ENCODE assay signal across 8 cellular contexts in the genomic region with DNA sequence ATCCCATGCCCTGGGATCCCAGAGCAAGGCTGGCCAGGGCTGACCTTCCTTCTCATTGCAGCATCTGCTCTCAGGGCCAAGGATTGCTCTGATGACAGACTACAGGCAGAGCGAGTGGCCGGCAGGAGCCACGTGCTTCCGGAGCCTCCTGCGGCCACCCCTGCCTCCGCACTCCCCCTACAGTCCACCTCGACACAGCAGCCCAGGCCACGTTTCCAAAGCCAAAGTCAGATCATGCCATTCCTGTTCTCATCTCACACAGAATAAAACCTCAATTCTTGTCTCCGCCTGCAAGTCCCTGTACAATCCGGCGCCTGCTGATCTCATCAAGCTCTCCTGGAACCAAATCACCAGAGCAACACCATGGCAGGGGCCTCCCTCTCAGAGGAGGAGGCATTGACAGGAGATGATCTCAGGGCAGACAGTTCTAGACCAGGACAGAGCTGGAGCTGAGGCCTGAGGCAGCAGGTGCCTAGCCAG. TPM values are rescaled to one million over a fixed set of nuclear protein-coding genes. Genes with fewer than 3 reads are reported as not detected.
DNase-seq lines count a peak whose midpoint lies in the region; ATAC-seq and TF ChIP-seq lines count a peak whose summit lies in the region.

No MANE protein-coding gene starts in this region.

- no peak overlapping the region for H3K9ac ChIP-seq in rectal smooth muscle tissue (ENCODE audit: low read length)

- no peaks in the 10 kb centered on the region for H3K9me3 Mint-ChIP-seq in IgD-negative memory B cell

- H3K4me3 ChIP-seq in right atrium auricular region (no peak overlapping the region), rectal smooth muscle tissue (ENCODE audit: low read length) (no peak overlapping the region)

- H3K4me3 Mint-ChIP-seq in IgD-negative memory B cell, result peak overlapping the region in 2 of 4 donors; percentile 1 to 69

- peak; percentile 50 to 81 for TF ChIP-seq CTCF in right atrium auricular region (IDR thresholded peaks at IDR 0.05)

- H3K36me3 Mint-ChIP-seq in IgD-negative memory B cell, result no peaks in the 10 kb centered on the region

- DNase-seq in EL (peak; percentile 80), amniotic epithelial cell (ENCODE audit: low read depth) (peak; percentile 78), right atrium auricular region (ENCODE audit: low spot score) (peak; percentile 88), NCI-H774 (lab: John Stamatoyannopoulos, UW) (no peak), NCI-H1092 treated with DMSO at 0.1 percent for 48 hours (lab: John Stamatoyannopoulos, UW) (no peak)

- H3K4me1 ChIP-seq in right atrium auricular region (peaks cover 0 to 25% of the 10 kb centered on the region in 2 donors), rectal smooth muscle tissue (ENCODE audit: control insufficient read depth, insufficient read depth, low read length) (peaks cover 2% of the 10 kb centered on the region)

- peaks cover 8% of the 10 kb centered on the region for H3K27me3 Mint-ChIP-seq in IgD-negative memory B cell

- H3K27ac Mint-ChIP-seq in IgD-negative memory B cell, result peak overlapping the region; percentile 41 to 82 (median 71)

- H3K36me3 ChIP-seq in right atrium auricular region (no peaks in the 10 kb centered on the region), rectal smooth muscle tissue (ENCODE audit: control insufficient read depth, insufficient read depth, low read length) (no peaks in the 10 kb centered on the region)

- H3K4me1 Mint-ChIP-seq in IgD-negative memory B cell, result peaks cover 29 to 32% (median 30%) of the 10 kb centered on the region in 3 donors

- no peaks in the 10 kb centered on the region for H3K9me3 ChIP-seq in right atrium auricular region

- ATAC-seq in GM21717 (IDR thresholded peaks at IDR 0.05; ENCODE audit: unreplicated experiment), result peak; percentile 31

- H3K27me3 ChIP-seq in right atrium auricular region, result no peaks in the 10 kb centered on the region
- no peaks in the 10 kb centered on the region for H3K27me3 ChIP-seq in rectal smooth muscle tissue (ENCODE audit: control insufficient read depth, insufficient read depth, low read length)

- H3K27ac ChIP-seq in right atrium auricular region (peak overlapping the region in 1 of 2 donors; percentile 36), rectal smooth muscle tissue (ENCODE audit: low read depth, low read length) (peak overlapping the region; percentile 14)

RNA-seq across cellular contexts. Expression of gene UPK3A, which starts 20.9 kb away (rescaled TPM):
- polyA plus RNA-seq in IgD-negative memory B cell, result 1.5 TPM
- total RNA-seq in right atrium auricular region, result not detected

RNA-seq across cellular contexts. Expression of gene KIAA0930, which starts 23.1 kb away (rescaled TPM):
- 3.3 TPM for polyA plus RNA-seq in IgD-negative memory B cell
- total RNA-seq in right atrium auricular region, result 10 to 100 TPM; 13.0 to 20.4 TPM

RNA-seq across cellular contexts. Expression of gene FAM118A, which starts 45.9 kb away (rescaled TPM):
- 24.0 TPM for polyA plus RNA-seq in IgD-negative memory B cell
- 10 to 100 TPM; 11.6 to 12.4 TPM for total RNA-seq in right atrium auricular region

Comparison
In these comparisons a context has a peak if more than half of its experiments do, and no peak if none do; other contexts are left out.
1. DNase-seq: peak in EL (single experiment), amniotic epithelial cell (single experiment) and right atrium auricular region (single experiment); none in NCI-H774 (single experiment) and NCI-H1092 treated with DMSO at 0.1 percent for 48 hours (single experiment).